In genomic region chr7:118046086-118046485, GRCh38 we compare ENCODE assay signal across 27 cellular contexts.
"Had no signal": no experiment of that assay in that cellular context is flagged by ENCODE, and none has a peak within 500 bp of the region (broad histone marks: within the 10 kb centered on the region; RNA-seq: fewer than 3 reads in every experiment).

No MANE protein-coding gene starts in this region.

- H3K9me3 ChIP-seq: colonic mucosa, esophagus muscularis mucosa, esophagus squamous epithelium, gastrocnemius medialis, gastroesophageal sphincter, heart left ventricle, heart right ventricle had no signal

- ATAC-seq: effector memory CD8-positive, alpha-beta T cell; esophagus mucosa; foreskin keratinocyte; gastrocnemius medialis; gastroesophageal sphincter; heart left ventricle; heart right ventricle had no signal

- H3K4me3 ChIP-seq: colonic mucosa, coronary artery, dorsolateral prefrontal cortex, esophagus muscularis mucosa, esophagus squamous epithelium, gastrocnemius medialis, gastroesophageal sphincter, heart left ventricle, heart right ventricle had no signal

- FAIRE-seq: colon, endometrium, endothelial cell of umbilical vein, frontal cortex had no signal

- H3K27me3 ChIP-seq: colonic mucosa, dorsolateral prefrontal cortex, esophagus muscularis mucosa, esophagus squamous epithelium, gastrocnemius medialis, gastroesophageal sphincter, heart left ventricle, heart right ventricle had no signal

- H3K27ac ChIP-seq: colonic mucosa, coronary artery, dorsolateral prefrontal cortex, epithelial cell of prostate, esophagus muscularis mucosa, esophagus squamous epithelium, foreskin keratinocyte, gastrocnemius medialis, gastroesophageal sphincter, heart left ventricle, heart right ventricle had no signal

- DNase-seq: colonic mucosa; cortex of kidney; dermis blood vessel endothelial cell; dorsolateral prefrontal cortex; effector CD4-positive, alpha-beta T cell; effector CD8-positive, alpha-beta T cell; effector memory CD4-positive, alpha-beta T cell; effector memory CD8-positive, alpha-beta T cell; endodermal cell; erythroblast; esophagus squamous epithelium; foreskin fibroblast; foreskin keratinocyte; foreskin melanocyte; gastrocnemius medialis; glutamatergic neuron; heart left ventricle; heart right ventricle had no signal

- H3K4me1 ChIP-seq: colonic mucosa, esophagus muscularis mucosa, foreskin keratinocyte, gastrocnemius medialis, gastroesophageal sphincter, heart left ventricle, heart right ventricle had no signal

- H3K36me3 ChIP-seq: colonic mucosa, esophagus muscularis mucosa, esophagus squamous epithelium, gastrocnemius medialis, gastroesophageal sphincter, heart left ventricle, heart right ventricle had no signal
